ENCODE assay signal across 7 cellular contexts in genomic region chr18:79986726-79987125, GRCh38. TPM values are rescaled to one million over a fixed set of nuclear protein-coding genes. Genes with fewer than 3 reads are reported as not detected.
DNase-seq lines count a peak whose midpoint lies in the region; ATAC-seq and TF ChIP-seq lines count a peak whose summit lies in the region.

No MANE protein-coding gene starts in this region.

- peak overlapping the region; percentile 81 for H3K4me3 ChIP-seq in OCI-LY1 (ENCODE audit: low read depth, low read length, poor library complexity, severe bottlenecking)

- H3K9ac ChIP-seq in ES-I3 (ENCODE audit: low read depth, low read length): peak overlapping the region; percentile 14
- H3K9ac ChIP-seq in OCI-LY1 (ENCODE audit: low read length): peak overlapping the region; percentile 93

- H3K27me3 Mint-ChIP-seq in endothelial cell (ENCODE audit: unreplicated experiment): no peaks in the 10 kb centered on the region

- H2AFZ ChIP-seq in OCI-LY1 (ENCODE audit: low read length): no peak overlapping the region

- no peaks in the 10 kb centered on the region for H3K4me1 ChIP-seq in ES-I3 (ENCODE audit: insufficient read depth, low read length)
- H3K4me1 ChIP-seq in OCI-LY1 (ENCODE audit: insufficient read depth, low read length, severe bottlenecking): peaks cover 26% of the 10 kb centered on the region

- peaks cover 64% of the 10 kb centered on the region for H3K79me2 ChIP-seq in OCI-LY1 (ENCODE audit: insufficient read depth, low read length)

- no peak overlapping the region for H3K27ac Mint-ChIP-seq in endothelial cell (ENCODE audit: unreplicated experiment)

- no peak for TF ChIP-seq CTCF in OCI-LY1 (IDR thresholded peaks at IDR 0.05; ENCODE audit: low read length)
- no peak for TF ChIP-seq CTCF in endothelial cell (IDR thresholded peaks at IDR 0.05; ENCODE audit: unreplicated experiment)

- peaks cover 7% of the 10 kb centered on the region; the same call in 1 of the 2 replicates for H3K36me3 ChIP-seq in ES-I3 (ENCODE audit: insufficient read depth, low read length)
- peaks cover 52% of the 10 kb centered on the region for H3K36me3 ChIP-seq in OCI-LY1 (ENCODE audit: insufficient read depth, low read length)

- no peak for ATAC-seq in HG03025 (IDR thresholded peaks at IDR 0.05; ENCODE audit: low FRiP score, unreplicated experiment)
- no peak for ATAC-seq in GM18873 (IDR thresholded peaks at IDR 0.05; ENCODE audit: low FRiP score, unreplicated experiment)

- H3K9me3 Mint-ChIP-seq in endothelial cell (ENCODE audit: unreplicated experiment): no peaks in the 10 kb centered on the region

- no peaks in the 10 kb centered on the region for H3K9me3 ChIP-seq in ES-I3 (ENCODE audit: control insufficient read depth, insufficient read depth, low read length)
- H3K9me3 ChIP-seq in OCI-LY1 (ENCODE audit: low read length): no peaks in the 10 kb centered on the region

- no peaks in the 10 kb centered on the region for H3K9me2 ChIP-seq in OCI-LY1 (ENCODE audit: low read depth, low read length)

- DNase-seq in endothelial cell (ENCODE audit: low spot score) (no peak), pons (ENCODE audit: low spot score) (peak; percentile 31), NCI-H2029 (lab: John Stamatoyannopoulos, UW) (no peak)

- H3K36me3 Mint-ChIP-seq in endothelial cell (ENCODE audit: low read depth, unreplicated experiment): peaks cover 8% of the 10 kb centered on the region

- H3K27ac ChIP-seq in OCI-LY1 (ENCODE audit: low read depth, low read length, poor library complexity, severe bottlenecking): no peak overlapping the region

- H3K4me3 Mint-ChIP-seq in endothelial cell (ENCODE audit: unreplicated experiment): peak overlapping the region; percentile 94

- peak overlapping the region; percentile 93 for H3K4me2 ChIP-seq in OCI-LY1 (ENCODE audit: low read length)

- no peaks in the 10 kb centered on the region for H3K27me3 ChIP-seq in OCI-LY1 (ENCODE audit: insufficient read depth, low read length)

- H3F3A ChIP-seq in OCI-LY1 (ENCODE audit: insufficient read depth, low read length): no peaks in the 10 kb centered on the region

- H3K4me1 Mint-ChIP-seq in endothelial cell (ENCODE audit: unreplicated experiment): peaks cover 18% of the 10 kb centered on the region

- no peaks in the 10 kb centered on the region for H4K20me1 ChIP-seq in OCI-LY1 (ENCODE audit: insufficient read depth, low read length)

RNA-seq across cellular contexts. Expression of gene TXNL4A, which starts 1.6 kb away (rescaled TPM):
- 86.8 TPM for total RNA-seq in endothelial cell (ENCODE audit: unreplicated experiment)

RNA-seq across cellular contexts. Expression of gene HSBP1L1, which starts 22.3 kb away (rescaled TPM):
- 0.87 TPM for total RNA-seq in endothelial cell (ENCODE audit: unreplicated experiment)

RNA-seq across cellular contexts. Expression of gene SLC66A2, which starts 35.3 kb away (rescaled TPM):
- 31.8 TPM for total RNA-seq in endothelial cell (ENCODE audit: unreplicated experiment)

RNA-seq across cellular contexts. Expression of gene RBFA, which starts 47.5 kb away (rescaled TPM):
- 25.6 TPM for total RNA-seq in endothelial cell (ENCODE audit: unreplicated experiment)
